1 cellular context compared by ENCODE assay signal in genomic region chr11:35005156-35005780, GRCh38.
TF ChIP-seq lines count a peak whose summit lies in the region.

No MANE protein-coding gene starts in this region.

TF ChIP-seq in GM23338, 12 proteins besides CTCF, POLR2A, EP300 and RAD21 (continued from another document):
- TF ChIP-seq, protein P1, sequence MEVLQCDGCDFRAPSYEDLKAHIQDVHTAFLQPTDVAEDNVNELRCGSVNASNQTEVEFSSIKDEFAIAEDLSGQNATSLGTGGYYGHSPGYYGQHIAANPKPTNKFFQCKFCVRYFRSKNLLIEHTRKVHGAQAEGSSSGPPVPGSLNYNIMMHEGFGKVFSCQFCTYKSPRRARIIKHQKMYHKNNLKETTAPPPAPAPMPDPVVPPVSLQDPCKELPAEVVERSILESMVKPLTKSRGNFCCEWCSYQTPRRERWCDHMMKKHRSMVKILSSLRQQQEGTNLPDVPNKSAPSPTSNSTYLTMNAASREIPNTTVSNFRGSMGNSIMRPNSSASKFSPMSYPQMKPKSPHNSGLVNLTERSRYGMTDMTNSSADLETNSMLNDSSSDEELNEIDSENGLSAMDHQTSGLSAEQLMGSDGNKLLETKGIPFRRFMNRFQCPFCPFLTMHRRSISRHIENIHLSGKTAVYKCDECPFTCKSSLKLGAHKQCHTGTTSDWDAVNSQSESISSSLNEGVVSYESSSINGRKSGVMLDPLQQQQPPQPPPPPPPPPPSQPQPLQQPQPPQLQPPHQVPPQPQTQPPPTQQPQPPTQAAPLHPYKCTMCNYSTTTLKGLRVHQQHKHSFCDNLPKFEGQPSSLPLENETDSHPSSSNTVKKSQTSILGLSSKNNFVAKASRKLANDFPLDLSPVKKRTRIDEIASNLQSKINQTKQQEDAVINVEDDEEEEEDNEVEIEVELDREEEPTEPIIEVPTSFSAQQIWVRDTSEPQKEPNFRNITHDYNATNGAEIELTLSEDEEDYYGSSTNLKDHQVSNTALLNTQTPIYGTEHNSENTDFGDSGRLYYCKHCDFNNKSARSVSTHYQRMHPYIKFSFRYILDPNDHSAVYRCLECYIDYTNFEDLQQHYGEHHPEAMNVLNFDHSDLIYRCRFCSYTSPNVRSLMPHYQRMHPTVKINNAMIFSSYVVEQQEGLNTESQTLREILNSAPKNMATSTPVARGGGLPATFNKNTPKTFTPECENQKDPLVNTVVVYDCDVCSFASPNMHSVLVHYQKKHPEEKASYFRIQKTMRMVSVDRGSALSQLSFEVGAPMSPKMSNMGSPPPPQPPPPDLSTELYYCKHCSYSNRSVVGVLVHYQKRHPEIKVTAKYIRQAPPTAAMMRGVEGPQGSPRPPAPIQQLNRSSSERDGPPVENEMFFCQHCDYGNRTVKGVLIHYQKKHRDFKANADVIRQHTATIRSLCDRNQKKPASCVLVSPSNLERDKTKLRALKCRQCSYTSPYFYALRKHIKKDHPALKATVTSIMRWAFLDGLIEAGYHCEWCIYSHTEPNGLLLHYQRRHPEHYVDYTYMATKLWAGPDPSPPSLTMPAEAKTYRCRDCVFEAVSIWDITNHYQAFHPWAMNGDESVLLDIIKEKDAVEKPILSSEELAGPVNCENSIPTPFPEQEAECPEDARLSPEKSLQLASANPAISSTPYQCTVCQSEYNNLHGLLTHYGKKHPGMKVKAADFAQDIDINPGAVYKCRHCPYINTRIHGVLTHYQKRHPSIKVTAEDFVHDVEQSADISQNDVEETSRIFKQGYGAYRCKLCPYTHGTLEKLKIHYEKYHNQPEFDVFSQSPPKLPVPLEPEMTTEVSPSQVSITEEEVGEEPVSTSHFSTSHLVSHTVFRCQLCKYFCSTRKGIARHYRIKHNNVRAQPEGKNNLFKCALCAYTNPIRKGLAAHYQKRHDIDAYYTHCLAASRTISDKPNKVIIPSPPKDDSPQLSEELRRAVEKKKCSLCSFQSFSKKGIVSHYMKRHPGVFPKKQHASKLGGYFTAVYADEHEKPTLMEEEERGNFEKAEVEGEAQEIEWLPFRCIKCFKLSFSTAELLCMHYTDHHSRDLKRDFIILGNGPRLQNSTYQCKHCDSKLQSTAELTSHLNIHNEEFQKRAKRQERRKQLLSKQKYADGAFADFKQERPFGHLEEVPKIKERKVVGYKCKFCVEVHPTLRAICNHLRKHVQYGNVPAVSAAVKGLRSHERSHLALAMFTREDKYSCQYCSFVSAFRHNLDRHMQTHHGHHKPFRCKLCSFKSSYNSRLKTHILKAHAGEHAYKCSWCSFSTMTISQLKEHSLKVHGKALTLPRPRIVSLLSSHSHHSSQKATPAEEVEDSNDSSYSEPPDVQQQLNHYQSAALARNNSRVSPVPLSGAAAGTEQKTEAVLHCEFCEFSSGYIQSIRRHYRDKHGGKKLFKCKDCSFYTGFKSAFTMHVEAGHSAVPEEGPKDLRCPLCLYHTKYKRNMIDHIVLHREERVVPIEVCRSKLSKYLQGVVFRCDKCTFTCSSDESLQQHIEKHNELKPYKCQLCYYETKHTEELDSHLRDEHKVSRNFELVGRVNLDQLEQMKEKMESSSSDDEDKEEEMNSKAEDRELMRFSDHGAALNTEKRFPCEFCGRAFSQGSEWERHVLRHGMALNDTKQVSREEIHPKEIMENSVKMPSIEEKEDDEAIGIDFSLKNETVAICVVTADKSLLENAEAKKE (CRISPR knock-in tag; IDR thresholded peaks at IDR 0.05) = no peak
- TF ChIP-seq, protein P2, sequence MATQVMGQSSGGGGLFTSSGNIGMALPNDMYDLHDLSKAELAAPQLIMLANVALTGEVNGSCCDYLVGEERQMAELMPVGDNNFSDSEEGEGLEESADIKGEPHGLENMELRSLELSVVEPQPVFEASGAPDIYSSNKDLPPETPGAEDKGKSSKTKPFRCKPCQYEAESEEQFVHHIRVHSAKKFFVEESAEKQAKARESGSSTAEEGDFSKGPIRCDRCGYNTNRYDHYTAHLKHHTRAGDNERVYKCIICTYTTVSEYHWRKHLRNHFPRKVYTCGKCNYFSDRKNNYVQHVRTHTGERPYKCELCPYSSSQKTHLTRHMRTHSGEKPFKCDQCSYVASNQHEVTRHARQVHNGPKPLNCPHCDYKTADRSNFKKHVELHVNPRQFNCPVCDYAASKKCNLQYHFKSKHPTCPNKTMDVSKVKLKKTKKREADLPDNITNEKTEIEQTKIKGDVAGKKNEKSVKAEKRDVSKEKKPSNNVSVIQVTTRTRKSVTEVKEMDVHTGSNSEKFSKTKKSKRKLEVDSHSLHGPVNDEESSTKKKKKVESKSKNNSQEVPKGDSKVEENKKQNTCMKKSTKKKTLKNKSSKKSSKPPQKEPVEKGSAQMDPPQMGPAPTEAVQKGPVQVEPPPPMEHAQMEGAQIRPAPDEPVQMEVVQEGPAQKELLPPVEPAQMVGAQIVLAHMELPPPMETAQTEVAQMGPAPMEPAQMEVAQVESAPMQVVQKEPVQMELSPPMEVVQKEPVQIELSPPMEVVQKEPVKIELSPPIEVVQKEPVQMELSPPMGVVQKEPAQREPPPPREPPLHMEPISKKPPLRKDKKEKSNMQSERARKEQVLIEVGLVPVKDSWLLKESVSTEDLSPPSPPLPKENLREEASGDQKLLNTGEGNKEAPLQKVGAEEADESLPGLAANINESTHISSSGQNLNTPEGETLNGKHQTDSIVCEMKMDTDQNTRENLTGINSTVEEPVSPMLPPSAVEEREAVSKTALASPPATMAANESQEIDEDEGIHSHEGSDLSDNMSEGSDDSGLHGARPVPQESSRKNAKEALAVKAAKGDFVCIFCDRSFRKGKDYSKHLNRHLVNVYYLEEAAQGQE (IDR thresholded peaks at IDR 0.05; ENCODE audit: unreplicated experiment) = no peak
